ENCODE assay signal across 11 cellular contexts in the genomic region with DNA sequence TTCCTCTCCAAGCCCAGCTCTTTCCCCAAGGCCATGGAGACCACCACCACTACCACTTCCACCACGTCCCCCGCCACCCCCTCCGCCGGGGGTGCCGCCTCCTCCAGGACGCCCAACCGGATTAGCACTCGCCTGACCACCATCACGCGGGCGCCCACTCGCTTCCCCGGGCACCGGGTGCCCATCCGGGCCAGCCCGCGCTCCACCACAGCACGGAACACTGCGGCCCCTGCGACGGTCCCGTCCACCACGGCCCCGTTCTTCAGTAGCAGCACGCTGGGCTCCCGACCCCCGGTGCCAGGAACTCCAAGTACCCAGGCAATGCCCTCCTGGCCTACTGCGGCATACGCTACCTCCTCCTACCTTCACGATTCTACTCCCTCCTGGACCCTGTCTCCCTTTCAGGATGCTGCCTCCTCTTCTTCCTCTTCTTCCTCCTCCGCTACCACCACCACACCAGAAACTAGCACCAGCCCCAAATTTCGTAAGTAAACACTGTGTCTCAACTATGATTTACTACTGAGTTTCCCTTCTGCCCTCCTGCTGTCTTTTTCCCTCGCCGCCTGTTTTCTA. TPM values are rescaled to one million over a fixed set of nuclear protein-coding genes. Genes with fewer than 3 reads are reported as not detected.
DNase-seq lines count a peak whose midpoint lies in the region; ATAC-seq and TF ChIP-seq lines count a peak whose summit lies in the region.
"Had no signal": no experiment of that assay in that cellular context is flagged by ENCODE, and none has a peak within 500 bp of the region (broad histone marks: within the 10 kb centered on the region; RNA-seq: fewer than 3 reads in every experiment).

No MANE protein-coding gene starts in this region.

- TF ChIP-seq CTCF in foreskin keratinocyte (conservative IDR thresholded peaks at IDR 0.05) (no peak), PC-9 (conservative IDR thresholded peaks at IDR 0.05) (no peak)

- ATAC-seq in foreskin keratinocyte (no peak), GM21786 (IDR thresholded peaks at IDR 0.05; ENCODE audit: unreplicated experiment) (no peak), HG02884 (IDR thresholded peaks at IDR 0.05; ENCODE audit: unreplicated experiment) (no peak)
- ATAC-seq: activated CD8-positive, alpha-beta memory T cell treated with anti-CD3 and anti-CD28 coated beads, Interleukin-2, amount 10 ng/mL, durations not matched to agents 7 days and 5 days had no signal

- H3K4me3 ChIP-seq in mesodermal cell (ENCODE audit: extremely low read depth, insufficient read depth, low read length, poor library complexity, severe bottlenecking): peak overlapping the region; percentile 41
- no peak overlapping the region for H3K4me3 ChIP-seq in PC-9
- H3K4me3 ChIP-seq: MG63 had no signal

- DNase-seq in 8988T: peak; percentile 42
- peak in 3 of 61 donors; percentile 8 to 20 (median 20) for DNase-seq in caudate nucleus (lab: John Stamatoyannopoulos, UW)
- DNase-seq in foreskin keratinocyte: no peak
- no peak for DNase-seq in PC-9
- DNase-seq: activated CD8-positive, alpha-beta memory T cell treated with anti-CD3 and anti-CD28 coated beads, Interleukin-2, amount 10 ng/mL, durations not matched to agents 7 days and 5 days; MG63; RPMI8226 had no signal

- H3K9me3 ChIP-seq in ES-I3 (ENCODE audit: control insufficient read depth, insufficient read depth, low read length) (no peaks in the 10 kb centered on the region; the same call in 1 of the 2 replicates), mesodermal cell (ENCODE audit: control insufficient read depth, low read length) (no peaks in the 10 kb centered on the region), PC-9 (ENCODE audit: insufficient read depth, low read depth) (no peaks in the 10 kb centered on the region)
- H3K9me3 ChIP-seq: MG63 had no signal

- CTCF ChIA-PET in PC-9 (lab: Charles Lee): no interaction called here

- H3K27me3 ChIP-seq in foreskin keratinocyte (peaks cover 52% of the 10 kb centered on the region), PC-9 (ENCODE audit: insufficient read depth, low read depth) (no peaks in the 10 kb centered on the region)

- peak overlapping the region; percentile 68 for H3K27ac ChIP-seq in caudate nucleus (ENCODE audit: low read depth, low read length)
- no peak overlapping the region for H3K27ac ChIP-seq in mesodermal cell (ENCODE audit: low read depth, low read length, severe bottlenecking)
- H3K27ac ChIP-seq in foreskin keratinocyte: no peak overlapping the region
- no peak overlapping the region for H3K27ac ChIP-seq in PC-9

- no TSS peak for BruUV-seq in PC-9 (replicated peaks; lab: Mats Ljungman, UMichigan)

- H3K9ac ChIP-seq in ES-I3 (ENCODE audit: low read depth, low read length): peak overlapping the region; percentile 75; the same call in 1 of the 2 replicates

- H3K4me2 ChIP-seq in PC-9: no peak overlapping the region

- H3K79me2 ChIP-seq in PC-9 (ENCODE audit: low read depth): no peaks in the 10 kb centered on the region

- H4K20me1 ChIP-seq in PC-9 (ENCODE audit: insufficient read depth): no peaks in the 10 kb centered on the region

- H3K36me3 ChIP-seq in ES-I3 (ENCODE audit: insufficient read depth, low read length) (no peaks in the 10 kb centered on the region), mesodermal cell (ENCODE audit: control insufficient read depth, insufficient read depth, low read length) (no peaks in the 10 kb centered on the region), PC-9 (ENCODE audit: low read depth) (no peaks in the 10 kb centered on the region)
- H3K36me3 ChIP-seq: MG63 had no signal

- H3K4me1 ChIP-seq in ES-I3 (ENCODE audit: insufficient read depth, low read length) (peaks cover 12% of the 10 kb centered on the region; the same call in 1 of the 2 replicates), mesodermal cell (ENCODE audit: control insufficient read depth, insufficient read depth, low read length, poor library complexity, severe bottlenecking) (peaks cover 11% of the 10 kb centered on the region), foreskin keratinocyte (no peaks in the 10 kb centered on the region), PC-9 (replicated peaks; ENCODE audit: insufficient read depth) (no peaks in the 10 kb centered on the region)

- no peak overlapping the region for H2AFZ ChIP-seq in PC-9

- no peaks in the 10 kb centered on the region for H3F3A ChIP-seq in PC-9 (ENCODE audit: insufficient read depth, low read depth)

- POLR2A ChIA-PET in PC-9 (lab: Charles Lee; ENCODE audit: unreplicated experiment): no interaction called here

- no peaks in the 10 kb centered on the region for H3K9me2 ChIP-seq in PC-9 (ENCODE audit: insufficient read depth)

- 1% methylated on average over 22 to 32 of the region's 34 CpGs for WGBS in mesodermal cell (ENCODE audit: insufficient coverage in 2 of 2), 2 experiments

- intact Hi-C loops in PC-9 (cut with micrococcal nuclease; ENCODE audit: unreplicated experiment): no loop called here

RNA-seq across cellular contexts. Expression of gene NRG3, which starts 0.8 kb away (rescaled TPM):
- polyA plus RNA-seq in mesodermal cell (2013, experiment 1 of 2): 14.4 TPM
- polyA plus RNA-seq in mesodermal cell (2013, experiment 2 of 2): 12.7 TPM
- total RNA-seq in foreskin keratinocyte: not detected in 2 replicates
- not detected in 2 replicates for polyA plus RNA-seq in foreskin keratinocyte
- not detected in 2 replicates for total RNA-seq in PC-9 (2021)
- total RNA-seq: activated CD8-positive, alpha-beta memory T cell treated with anti-CD3 and anti-CD28 coated beads, Interleukin-2, amount 10 ng/mL, durations not matched to agents 7 days and 5 days had no signal
